17 cellular contexts compared by ENCODE assay signal in the genomic region with DNA sequence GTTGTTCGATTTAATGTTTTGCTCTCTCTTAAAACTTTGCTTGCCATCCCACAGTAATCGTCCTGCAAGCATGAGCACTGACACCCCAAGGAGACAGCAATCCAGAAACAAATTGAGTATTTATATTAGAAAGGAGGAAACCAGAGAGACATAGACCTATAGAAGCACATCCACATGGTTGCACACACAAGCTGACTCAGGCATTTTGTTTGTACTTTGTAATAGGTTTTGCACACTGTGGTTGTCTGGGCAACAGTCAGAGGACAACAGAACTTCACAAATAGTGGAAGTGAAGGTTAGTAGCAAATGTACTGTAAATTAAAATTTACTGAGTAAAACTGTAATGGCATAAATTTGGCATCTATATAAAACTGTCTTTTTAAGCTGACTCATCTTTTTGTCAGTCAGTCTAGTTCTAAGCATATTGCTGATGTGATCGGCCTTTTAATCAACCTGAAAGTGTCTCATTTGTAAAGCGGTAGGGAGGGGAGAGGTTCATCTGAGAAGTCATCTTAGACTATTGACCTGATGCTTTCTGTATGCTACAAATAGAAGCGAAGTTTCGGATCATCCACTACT.
DNase-seq lines count a peak whose midpoint lies in the region; ATAC-seq and TF ChIP-seq lines count a peak whose summit lies in the region.
"Had no signal": no experiment of that assay in that cellular context is flagged by ENCODE, and none has a peak within 500 bp of the region (broad histone marks: within the 10 kb centered on the region; RNA-seq: fewer than 3 reads in every experiment).

No MANE protein-coding gene starts in this region.

- H3K9ac ChIP-seq in PC-3 (ENCODE audit: low read length) (no peak overlapping the region), SK-N-SH (no peak overlapping the region)
- H3K9ac ChIP-seq: parathyroid adenoma had no signal

- no TSS peak for BruUV-seq in PC-3 (replicated peaks; lab: Mats Ljungman, UMichigan)

- H3K27me3 Mint-ChIP-seq in naive thymus-derived CD4-positive, alpha-beta T cell = no peaks in the 10 kb centered on the region
- H3K27me3 Mint-ChIP-seq: activated naive CD4-positive, alpha-beta T cell treated with anti-CD3 and anti-CD28 coated beads, Interleukin-2, amount 10 ng/mL, durations not matched to agents 7 days and 5 days; stimulated activated memory B cell treated with anti-CD40 and anti-IgM and Interleukin-4, amounts not matched to agents 10 μg/mL and 1 μg/mL and 100 μg/mL, for 72 hours had no signal

- no peak overlapping the region for H3K4me3 ChIP-seq in HAP-1
- H3K4me3 ChIP-seq in PC-3 (ENCODE audit: low read length) = no peak overlapping the region
- no peak overlapping the region for H3K4me3 ChIP-seq in fibroblast of mammary gland (ENCODE audit: control insufficient read depth, low read depth, low read length)
- no peak overlapping the region for H3K4me3 ChIP-seq in naive thymus-derived CD4-positive, alpha-beta T cell (ENCODE audit: low read length)
- H3K4me3 ChIP-seq in upper lobe of left lung = no peak overlapping the region
- H3K4me3 ChIP-seq in SK-N-SH (ENCODE audit: low read depth in 2 of 2, low read length in 1 of 2) = no peak overlapping the region
- H3K4me3 ChIP-seq: tibial artery had no signal

- H3K79me2 ChIP-seq in PC-3 (ENCODE audit: low read length) (no peaks in the 10 kb centered on the region), SK-N-SH (ENCODE audit: insufficient read depth) (no peaks in the 10 kb centered on the region)
- H3K79me2 ChIP-seq: parathyroid adenoma had no signal

- H3K27me3 ChIP-seq in HAP-1 (ENCODE audit: low read depth) = no peaks in the 10 kb centered on the region
- H3K27me3 ChIP-seq in PC-3 (ENCODE audit: low read length) = no peaks in the 10 kb centered on the region
- no peaks in the 10 kb centered on the region for H3K27me3 ChIP-seq in naive thymus-derived CD4-positive, alpha-beta T cell (ENCODE audit: control insufficient read depth in 2 of 2, insufficient read depth in 2 of 2, low read length in 2 of 2)
- H3K27me3 ChIP-seq in upper lobe of left lung = no peaks in the 10 kb centered on the region
- no peaks in the 10 kb centered on the region for H3K27me3 ChIP-seq in SK-N-SH (ENCODE audit: insufficient read depth)
- H3K27me3 ChIP-seq: tibial artery had no signal

- H3K9me2 ChIP-seq in PC-3 (replicated peaks; ENCODE audit: low read length) (no peaks in the 10 kb centered on the region), SK-N-SH (no peaks in the 10 kb centered on the region)

- no peak overlapping the region for H3K27ac Mint-ChIP-seq in naive thymus-derived CD4-positive, alpha-beta T cell
- H3K27ac Mint-ChIP-seq: activated naive CD4-positive, alpha-beta T cell treated with anti-CD3 and anti-CD28 coated beads, Interleukin-2, amount 10 ng/mL, durations not matched to agents 7 days and 5 days; stimulated activated memory B cell treated with anti-CD40 and anti-IgM and Interleukin-4, amounts not matched to agents 10 μg/mL and 1 μg/mL and 100 μg/mL, for 72 hours had no signal

- no peaks in the 10 kb centered on the region for H3K36me3 Mint-ChIP-seq in naive thymus-derived CD4-positive, alpha-beta T cell
- H3K36me3 Mint-ChIP-seq: activated naive CD4-positive, alpha-beta T cell treated with anti-CD3 and anti-CD28 coated beads, Interleukin-2, amount 10 ng/mL, durations not matched to agents 7 days and 5 days; stimulated activated memory B cell treated with anti-CD40 and anti-IgM and Interleukin-4, amounts not matched to agents 10 μg/mL and 1 μg/mL and 100 μg/mL, for 72 hours had no signal

- H3K4me1 ChIP-seq in HAP-1 (peaks cover 18% of the 10 kb centered on the region), PC-3 (ENCODE audit: insufficient read depth, low read length) (no peaks in the 10 kb centered on the region), upper lobe of left lung (no peaks in the 10 kb centered on the region), SK-N-SH (ENCODE audit: control insufficient read depth in 1 of 2, insufficient read depth in 2 of 2, low read depth in 1 of 2, low read length in 1 of 2) (no peaks in the 10 kb centered on the region)
- H3K4me1 ChIP-seq in naive thymus-derived CD4-positive, alpha-beta T cell (ENCODE audit: control insufficient read depth in 2 of 2, insufficient read depth in 2 of 2, low read length in 2 of 2) = no peaks in the 10 kb centered on the region
- H3K4me1 ChIP-seq: parathyroid adenoma, tibial artery had no signal

- no peak for TF ChIP-seq CTCF in PC-3 (conservative IDR thresholded peaks at IDR 0.05; ENCODE audit: low read depth, low read length)
- no peak for TF ChIP-seq CTCF in fibroblast of mammary gland (conservative IDR thresholded peaks at IDR 0.05; ENCODE audit: control insufficient read depth, insufficient read depth, low read depth, low read length)
- TF ChIP-seq CTCF in upper lobe of left lung (IDR thresholded peaks at IDR 0.05) = no peak
- TF ChIP-seq CTCF in SK-N-SH (IDR thresholded peaks at IDR 0.05) = no peak

- H2AFZ ChIP-seq in PC-3 (ENCODE audit: low read length) (no peak overlapping the region), SK-N-SH (ENCODE audit: low read depth) (no peak overlapping the region)
- H2AFZ ChIP-seq: parathyroid adenoma had no signal

- no peak overlapping the region for H3K4me3 Mint-ChIP-seq in naive thymus-derived CD4-positive, alpha-beta T cell
- H3K4me3 Mint-ChIP-seq: activated naive CD4-positive, alpha-beta T cell treated with anti-CD3 and anti-CD28 coated beads, Interleukin-2, amount 10 ng/mL, durations not matched to agents 7 days and 5 days; stimulated activated memory B cell treated with anti-CD40 and anti-IgM and Interleukin-4, amounts not matched to agents 10 μg/mL and 1 μg/mL and 100 μg/mL, for 72 hours had no signal

- in situ Hi-C loops in HAP-1 (cut with MboI; ENCODE audit: low sequenced_read_pairs) = no loop called here

- H3K4me1 Mint-ChIP-seq in naive thymus-derived CD4-positive, alpha-beta T cell = no peaks in the 10 kb centered on the region
- H3K4me1 Mint-ChIP-seq: activated naive CD4-positive, alpha-beta T cell treated with anti-CD3 and anti-CD28 coated beads, Interleukin-2, amount 10 ng/mL, durations not matched to agents 7 days and 5 days; stimulated activated memory B cell treated with anti-CD40 and anti-IgM and Interleukin-4, amounts not matched to agents 10 μg/mL and 1 μg/mL and 100 μg/mL, for 72 hours had no signal

- H4K20me1 ChIP-seq in PC-3 (ENCODE audit: low read length) (no peaks in the 10 kb centered on the region), SK-N-SH (ENCODE audit: insufficient read depth) (no peaks in the 10 kb centered on the region)

- POLR2A ChIA-PET in PC-3 (lab: Charles Lee; ENCODE audit: unreplicated experiment) = no interaction called here
- POLR2A ChIA-PET in naive thymus-derived CD4-positive, alpha-beta T cell (lab: Charles Lee) = no interaction called here
- POLR2A ChIA-PET in SK-N-SH (lab: Yijun Ruan, JAX) = no interaction called here

- CTCF ChIA-PET in PC-3 (lab: Charles Lee) = no interaction called here
- CTCF ChIA-PET in naive thymus-derived CD4-positive, alpha-beta T cell (lab: Charles Lee) = no interaction called here
- CTCF ChIA-PET in SK-N-SH (lab: Yijun Ruan, JAX) = no interaction called here

- intact Hi-C loops in PC-3 (cut with micrococcal nuclease) = no loop called here
- intact Hi-C loops in naive thymus-derived CD4-positive, alpha-beta T cell (cut with micrococcal nuclease) = no loop called here

- no peak for TF ChIP-seq POLR2A in upper lobe of left lung (IDR thresholded peaks at IDR 0.05)

- ATAC-seq in PC-3 = no peak; the same call in 1 of the 2 replicates
- no peak for ATAC-seq in naive thymus-derived CD4-positive, alpha-beta T cell
- no peak for ATAC-seq in upper lobe of left lung (ENCODE audit: low FRiP score in 2 of 2)
- ATAC-seq: esophagus mucosa; stimulated activated memory B cell treated with anti-CD40 and anti-IgM and Interleukin-4, amounts not matched to agents 10 μg/mL and 1 μg/mL and 100 μg/mL, for 72 hours had no signal

- TF ChIP-seq EP300 in upper lobe of left lung (IDR thresholded peaks at IDR 0.05) = no peak
- no peak for TF ChIP-seq EP300 in SK-N-SH (IDR thresholded peaks at IDR 0.05; ENCODE audit: borderline replicate concordance in 1 of 2, low read depth in 1 of 2, low read length in 1 of 2)

- 77 to 78% methylated on average over 6 of the region's 6 CpGs for WGBS in upper lobe of left lung, 2 donors
- 32% methylated on average over 6 of the region's 6 CpGs for WGBS in SK-N-SH (ENCODE audit: low lambda C conversion rate)

- H3F3A ChIP-seq in PC-3 (ENCODE audit: low read length, unreplicated experiment) (no peaks in the 10 kb centered on the region), SK-N-SH (replicated peaks; ENCODE audit: insufficient read depth) (no peaks in the 10 kb centered on the region)

- DNase-seq in HAP-1 (ENCODE audit: low spot score in 2 of 2) = peak; percentile 31 to 54
- DNase-seq in PC-3 = peak; percentile 37
- peak; percentile 14 for DNase-seq in fibroblast of mammary gland (ENCODE audit: low read depth)
- DNase-seq in non-pigmented ciliary epithelial cell (ENCODE audit: low read depth) = peak; percentile 24
- DNase-seq in naive thymus-derived CD4-positive, alpha-beta T cell = no peak
- no peak for DNase-seq in upper lobe of left lung
- no peak for DNase-seq in SK-N-SH
- DNase-seq: activated CD4-positive, alpha-beta T cell treated with anti-CD3 and anti-CD28 coated beads for 48 hours; activated CD8-positive, alpha-beta memory T cell treated with anti-CD3 and anti-CD28 coated beads, Interleukin-2, amount 50 U/mL, for 48 hours; activated naive CD4-positive, alpha-beta T cell treated with anti-CD3 and anti-CD28 coated beads, Interleukin-2, amount 10 ng/mL, durations not matched to agents 7 days and 5 days; dermis blood vessel endothelial cell; NCI-H1092 treated with DMSO at 0.1 percent for 48 hours; NCI-H2171 treated with DMSO at 0.1 percent for 48 hours; tibial artery had no signal

- H3K36me3 ChIP-seq in HAP-1 (replicated peaks) = no peaks in the 10 kb centered on the region
- no peaks in the 10 kb centered on the region for H3K36me3 ChIP-seq in PC-3 (ENCODE audit: low read depth, low read length)
- H3K36me3 ChIP-seq in naive thymus-derived CD4-positive, alpha-beta T cell (ENCODE audit: control insufficient read depth in 2 of 3, insufficient read depth in 3 of 3, low read length in 3 of 3) = no peaks in the 10 kb centered on the region
- H3K36me3 ChIP-seq in upper lobe of left lung = no peaks in the 10 kb centered on the region
- H3K36me3 ChIP-seq in SK-N-SH (replicated peaks in 1 of 2; ENCODE audit: control insufficient read depth in 1 of 2, insufficient read depth in 2 of 2, low read length in 1 of 2) = no peaks in the 10 kb centered on the region
- H3K36me3 ChIP-seq: tibial artery had no signal

- H3K27ac ChIP-seq in PC-3 (ENCODE audit: low read length) (no peak overlapping the region), upper lobe of left lung (no peak overlapping the region), SK-N-SH (ENCODE audit: low read depth in 2 of 2, low read length in 1 of 2) (no peak overlapping the region)
- H3K27ac ChIP-seq in naive thymus-derived CD4-positive, alpha-beta T cell (ENCODE audit: low read depth, low read length) = no peak overlapping the region
- H3K27ac ChIP-seq: parathyroid adenoma, tibial artery had no signal

- H3K9me3 ChIP-seq in HAP-1 (no peaks in the 10 kb centered on the region), PC-3 (ENCODE audit: low read length) (no peaks in the 10 kb centered on the region), upper lobe of left lung (no peaks in the 10 kb centered on the region), SK-N-SH (no peaks in the 10 kb centered on the region)
- no peaks in the 10 kb centered on the region for H3K9me3 ChIP-seq in naive thymus-derived CD4-positive, alpha-beta T cell (ENCODE audit: control insufficient read depth in 2 of 3, low read length in 3 of 3)
- H3K9me3 ChIP-seq: tibial artery had no signal

- no peak for TF ChIP-seq RAD21 in SK-N-SH (IDR thresholded peaks at IDR 0.05; ENCODE audit: low read length)

- peaks cover 0 to 28% (median 4%) of the 10 kb centered on the region in 11 donors for H3K9me3 Mint-ChIP-seq in naive thymus-derived CD4-positive, alpha-beta T cell

- H3K4me2 ChIP-seq in PC-3 (ENCODE audit: low read length) = no peak overlapping the region
- no peak overlapping the region for H3K4me2 ChIP-seq in SK-N-SH

Comparison
In these comparisons a context has a peak if more than half of its experiments do, and no peak if none do; other contexts are left out.
1. DNase-seq: peak in HAP-1 (2 of 2), PC-3 (single experiment), fibroblast of mammary gland (single experiment) and non-pigmented ciliary epithelial cell (single experiment); none in naive thymus-derived CD4-positive, alpha-beta T cell (0 of 9), upper lobe of left lung (0 of 2) and SK-N-SH (single experiment).